ENCODE assay signal across 12 cellular contexts in the genomic region with DNA sequence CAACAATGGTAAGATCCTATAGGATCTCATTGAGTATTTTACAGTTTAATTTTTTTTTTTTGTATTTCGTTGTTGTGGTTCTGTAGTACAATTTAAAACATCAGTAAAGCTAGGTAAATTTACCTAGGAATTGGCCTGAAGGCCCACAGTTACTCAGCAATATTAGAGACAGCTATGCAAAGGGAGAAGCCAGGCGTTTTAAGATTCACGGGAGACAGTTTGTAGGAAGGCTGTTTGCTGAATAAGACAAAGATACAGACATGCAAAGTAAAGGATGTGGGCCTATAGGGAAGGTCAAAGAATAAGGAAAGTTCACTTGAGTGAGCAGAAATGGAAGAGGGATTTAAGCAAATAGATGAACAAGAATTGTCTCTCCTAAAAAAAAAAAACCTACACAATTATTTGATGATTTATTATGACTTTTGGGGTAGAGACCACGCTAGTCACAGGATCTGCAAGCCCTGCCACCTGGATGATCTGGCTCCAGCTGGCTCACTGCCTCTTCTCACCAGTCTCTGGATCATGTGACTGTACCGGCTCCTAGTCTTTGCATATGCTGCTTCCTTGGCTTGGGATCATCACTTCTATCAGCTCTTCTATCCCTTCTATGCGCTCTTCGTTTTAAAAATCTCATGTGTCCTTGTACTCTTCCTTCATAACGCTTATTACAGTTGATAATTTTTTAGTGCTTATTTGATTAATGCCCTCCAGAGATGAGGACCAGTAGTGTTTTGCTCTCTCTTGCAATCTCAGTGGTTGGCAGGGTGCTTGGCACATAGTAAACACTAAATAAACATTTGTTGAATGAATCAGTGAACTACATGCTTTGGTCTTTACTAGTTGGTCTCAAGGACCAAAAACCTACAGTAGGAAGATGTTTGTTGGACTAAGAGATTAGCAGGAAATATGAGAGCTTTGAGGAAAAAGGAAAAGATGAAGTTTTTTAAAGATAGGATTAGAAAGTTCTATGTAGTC. TPM values are rescaled to one million over a fixed set of nuclear protein-coding genes. Genes with fewer than 3 reads are reported as not detected.
DNase-seq lines count a peak whose midpoint lies in the region; ATAC-seq, FAIRE-seq and TF ChIP-seq lines count a peak whose summit lies in the region.
"Had no signal": no experiment of that assay in that cellular context is flagged by ENCODE, and none has a peak within 500 bp of the region (broad histone marks: within the 10 kb centered on the region; RNA-seq: fewer than 3 reads in every experiment).

No MANE protein-coding gene starts in this region.

- peaks cover 39% of the 10 kb centered on the region for H4K20me1 ChIP-seq in KMS-11 (ENCODE audit: insufficient read depth)

- peaks cover 65 to 94% (median 80%) of the 10 kb centered on the region in 4 donors for H3K4me1 Mint-ChIP-seq in CD4-positive, CD25-positive, alpha-beta regulatory T cell
- H3K4me1 Mint-ChIP-seq in memory B cell: peaks cover 67% of the 10 kb centered on the region

- peak overlapping the region; percentile 9 for H3K27ac ChIP-seq in CD4-positive, CD25-positive, alpha-beta regulatory T cell (ENCODE audit: insufficient read depth, low read length, poor library complexity, severe bottlenecking)
- H3K27ac ChIP-seq in KMS-11: no peak overlapping the region

- H3K27me3 ChIP-seq in CD4-positive, CD25-positive, alpha-beta regulatory T cell (ENCODE audit: control insufficient read depth, insufficient read depth, low read length): no peaks in the 10 kb centered on the region
- H3K27me3 ChIP-seq in KMS-11 (ENCODE audit: insufficient read depth, low read depth): no peaks in the 10 kb centered on the region
- no peaks in the 10 kb centered on the region for H3K27me3 ChIP-seq in bronchial epithelial cell (ENCODE audit: control insufficient read depth, insufficient read depth, low read length)

- TF ChIP-seq CTCF in KMS-11 (conservative IDR thresholded peaks at IDR 0.05; ENCODE audit: low read depth, low read length) (no peak), bronchial epithelial cell (IDR thresholded peaks at IDR 0.05; ENCODE audit: insufficient read depth, low read length, severe bottlenecking) (no peak), GM10248 (IDR thresholded peaks at IDR 0.05; ENCODE audit: control extremely low read depth, extremely low read depth, low read depth, missing control alignments) (no peak)

- H3K27ac Mint-ChIP-seq in CD4-positive, CD25-positive, alpha-beta regulatory T cell: peak overlapping the region; percentile 2 to 70 (median 4)
- H3K27ac Mint-ChIP-seq in memory B cell: peak overlapping the region; percentile 6

- no peak overlapping the region for H2AFZ ChIP-seq in KMS-11 (ENCODE audit: low read depth)

- no peak for DNase-seq in CD4-positive, CD25-positive, alpha-beta regulatory T cell
- DNase-seq in bronchial epithelial cell (ENCODE audit: low read depth) (peak; percentile 46), memory B cell (ENCODE audit: low spot score in 2 of 2) (no peak), GM10248 (ENCODE audit: extremely low spot score) (no peak), NK-92 (lab: John Stamatoyannopoulos, UW; ENCODE audit: unreplicated experiment) (no peak)
- no peak for DNase-seq in activated CD4-positive, alpha-beta T cell treated with anti-CD3 and anti-CD28 coated beads, Interleukin-2, amount 50 U/mL, for 1 hour
- DNase-seq: activated effector memory CD4-positive, alpha-beta T cell treated with Interleukin-2 at 50 U/mL for 16 hours; foreskin melanocyte; retina had no signal

- H3K9ac ChIP-seq in KMS-11: no peak overlapping the region

- H3K4me2 ChIP-seq in KMS-11: peak overlapping the region; percentile 20; the same call in 1 of the 2 replicates

- H3K36me3 ChIP-seq in CD4-positive, CD25-positive, alpha-beta regulatory T cell (ENCODE audit: control insufficient read depth, insufficient read depth, low read length): peaks cover 2% of the 10 kb centered on the region
- H3K36me3 ChIP-seq in KMS-11 (ENCODE audit: insufficient read depth) (no peaks in the 10 kb centered on the region), bronchial epithelial cell (ENCODE audit: control insufficient read depth, insufficient read depth, low read length) (peaks cover 2% of the 10 kb centered on the region)

- POLR2A ChIA-PET in GM10248 (lab: Yijun Ruan, JAX): interaction anchor here (0.6 to 0.7 kb wide), 2 partner anchors 14 to 192 kb away, joined by 3 read pairs; no protein-coding TSS in a partner anchor

- peak overlapping the region; percentile 73 for H3K4me3 ChIP-seq in CD4-positive, CD25-positive, alpha-beta regulatory T cell (ENCODE audit: low read depth, low read length)
- H3K4me3 ChIP-seq in KMS-11 (IDR thresholded peaks at IDR 0.05; ENCODE audit: insufficient read depth, low read depth, low read length) (no peak overlapping the region), bronchial epithelial cell (ENCODE audit: low read depth, low read length) (no peak overlapping the region)

- peaks cover 92% of the 10 kb centered on the region for H3K79me2 ChIP-seq in KMS-11 (ENCODE audit: insufficient read depth, low read depth)

- no peak for FAIRE-seq in bronchial epithelial cell (lab: Jason Lieb, UNC)
- FAIRE-seq: G401.6 had no signal

- ATAC-seq in CD4-positive, CD25-positive, alpha-beta regulatory T cell (ENCODE audit: low read depth in 2 of 2): no peak
- ATAC-seq in memory B cell (ENCODE audit: low read depth) (peak; percentile 39), GM19395 (IDR thresholded peaks at IDR 0.05; ENCODE audit: unreplicated experiment) (no peak)

- H3K36me3 Mint-ChIP-seq in CD4-positive, CD25-positive, alpha-beta regulatory T cell: peaks cover 9% of the 10 kb centered on the region
- peaks cover 16% of the 10 kb centered on the region for H3K36me3 Mint-ChIP-seq in memory B cell

- CTCF ChIA-PET in GM10248 (lab: Yijun Ruan, JAX): interaction anchor here (1.9 to 6.5 kb wide), 2 partner anchors 7 to 11 kb away, joined by 6 to 32 read pairs; no protein-coding TSS in a partner anchor

- H3K4me3 Mint-ChIP-seq in CD4-positive, CD25-positive, alpha-beta regulatory T cell: peak overlapping the region in 3 of 4 donors; percentile 13 to 57 (median 34)
- H3K4me3 Mint-ChIP-seq in memory B cell: no peak overlapping the region

- peaks cover 0 to 8% of the 10 kb centered on the region in 2 experiments for H3K9me3 ChIP-seq in CD4-positive, CD25-positive, alpha-beta regulatory T cell (ENCODE audit: control insufficient read depth in 2 of 2, low read length in 2 of 2)

- H3K4me1 ChIP-seq in CD4-positive, CD25-positive, alpha-beta regulatory T cell (ENCODE audit: control insufficient read depth, insufficient read depth, low read length, poor library complexity, severe bottlenecking): peaks cover 75% of the 10 kb centered on the region
- H3K4me1 ChIP-seq in KMS-11 (ENCODE audit: low read depth, poor library complexity, severe bottlenecking): peaks cover 89% of the 10 kb centered on the region

- peaks cover 0 to 6% (median 0%) of the 10 kb centered on the region in 7 donors for H3K9me3 Mint-ChIP-seq in CD4-positive, CD25-positive, alpha-beta regulatory T cell
- peaks cover 2% of the 10 kb centered on the region for H3K9me3 Mint-ChIP-seq in memory B cell

- H3K27me3 Mint-ChIP-seq in CD4-positive, CD25-positive, alpha-beta regulatory T cell: no peaks in the 10 kb centered on the region
- H3K27me3 Mint-ChIP-seq in memory B cell: no peaks in the 10 kb centered on the region

RNA-seq across cellular contexts. Expression of a gene that starts 14.1 kb away (rescaled TPM):
- 143 TPM for total RNA-seq in CD4-positive, CD25-positive, alpha-beta regulatory T cell
- polyA plus RNA-seq in CD4-positive, CD25-positive, alpha-beta regulatory T cell: 1 to 10 TPM; 2.6 to 6.6 (median 5.6) TPM
- total RNA-seq in bronchial epithelial cell: 47.4 and 51.1 TPM in 2 replicates
